1 cellular context compared by ENCODE assay signal in the genomic region with DNA sequence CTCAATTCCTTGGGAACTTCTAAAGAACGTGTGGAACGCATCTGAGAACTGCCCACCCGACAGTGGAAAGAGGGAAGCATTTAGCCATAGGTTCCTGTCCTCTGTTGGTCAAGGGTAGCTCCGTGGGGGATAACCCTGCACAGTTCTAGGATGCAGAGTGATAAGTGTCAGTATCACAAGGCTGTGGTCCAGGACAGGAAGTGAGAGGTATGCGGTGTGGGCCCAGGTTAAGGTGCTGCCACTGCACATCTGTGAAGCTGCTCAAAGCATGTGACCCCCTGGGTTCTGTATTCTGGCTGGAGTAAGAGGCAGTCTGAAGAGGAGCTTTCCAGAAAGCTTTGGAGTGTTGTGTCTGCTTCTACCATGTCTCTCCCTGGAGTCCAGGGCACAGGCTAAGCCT.
TF ChIP-seq lines count a peak whose summit lies in the region.

No MANE protein-coding gene starts in this region.

TF ChIP-seq in HepG2, 621 proteins besides CTCF, POLR2A, EP300 and RAD21 (continued from another document):
- TF ChIP-seq, protein P1, sequence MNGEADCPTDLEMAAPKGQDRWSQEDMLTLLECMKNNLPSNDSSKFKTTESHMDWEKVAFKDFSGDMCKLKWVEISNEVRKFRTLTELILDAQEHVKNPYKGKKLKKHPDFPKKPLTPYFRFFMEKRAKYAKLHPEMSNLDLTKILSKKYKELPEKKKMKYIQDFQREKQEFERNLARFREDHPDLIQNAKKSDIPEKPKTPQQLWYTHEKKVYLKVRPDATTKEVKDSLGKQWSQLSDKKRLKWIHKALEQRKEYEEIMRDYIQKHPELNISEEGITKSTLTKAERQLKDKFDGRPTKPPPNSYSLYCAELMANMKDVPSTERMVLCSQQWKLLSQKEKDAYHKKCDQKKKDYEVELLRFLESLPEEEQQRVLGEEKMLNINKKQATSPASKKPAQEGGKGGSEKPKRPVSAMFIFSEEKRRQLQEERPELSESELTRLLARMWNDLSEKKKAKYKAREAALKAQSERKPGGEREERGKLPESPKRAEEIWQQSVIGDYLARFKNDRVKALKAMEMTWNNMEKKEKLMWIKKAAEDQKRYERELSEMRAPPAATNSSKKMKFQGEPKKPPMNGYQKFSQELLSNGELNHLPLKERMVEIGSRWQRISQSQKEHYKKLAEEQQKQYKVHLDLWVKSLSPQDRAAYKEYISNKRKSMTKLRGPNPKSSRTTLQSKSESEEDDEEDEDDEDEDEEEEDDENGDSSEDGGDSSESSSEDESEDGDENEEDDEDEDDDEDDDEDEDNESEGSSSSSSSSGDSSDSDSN (CRISPR knock-in tag; IDR thresholded peaks at IDR 0.05) = no peak
- TF ChIP-seq, protein P2, sequence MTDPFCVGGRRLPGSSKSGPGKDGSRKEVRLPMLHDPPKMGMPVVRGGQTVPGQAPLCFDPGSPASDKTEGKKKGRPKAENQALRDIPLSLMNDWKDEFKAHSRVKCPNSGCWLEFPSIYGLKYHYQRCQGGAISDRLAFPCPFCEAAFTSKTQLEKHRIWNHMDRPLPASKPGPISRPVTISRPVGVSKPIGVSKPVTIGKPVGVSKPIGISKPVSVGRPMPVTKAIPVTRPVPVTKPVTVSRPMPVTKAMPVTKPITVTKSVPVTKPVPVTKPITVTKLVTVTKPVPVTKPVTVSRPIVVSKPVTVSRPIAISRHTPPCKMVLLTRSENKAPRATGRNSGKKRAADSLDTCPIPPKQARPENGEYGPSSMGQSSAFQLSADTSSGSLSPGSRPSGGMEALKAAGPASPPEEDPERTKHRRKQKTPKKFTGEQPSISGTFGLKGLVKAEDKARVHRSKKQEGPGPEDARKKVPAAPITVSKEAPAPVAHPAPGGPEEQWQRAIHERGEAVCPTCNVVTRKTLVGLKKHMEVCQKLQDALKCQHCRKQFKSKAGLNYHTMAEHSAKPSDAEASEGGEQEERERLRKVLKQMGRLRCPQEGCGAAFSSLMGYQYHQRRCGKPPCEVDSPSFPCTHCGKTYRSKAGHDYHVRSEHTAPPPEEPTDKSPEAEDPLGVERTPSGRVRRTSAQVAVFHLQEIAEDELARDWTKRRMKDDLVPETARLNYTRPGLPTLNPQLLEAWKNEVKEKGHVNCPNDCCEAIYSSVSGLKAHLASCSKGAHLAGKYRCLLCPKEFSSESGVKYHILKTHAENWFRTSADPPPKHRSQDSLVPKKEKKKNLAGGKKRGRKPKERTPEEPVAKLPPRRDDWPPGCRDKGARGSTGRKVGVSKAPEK (CRISPR knock-in tag; IDR thresholded peaks at IDR 0.05; ENCODE audit: borderline replicate concordance) = no peak
- TF ChIP-seq FIP1L1 (IDR thresholded peaks at IDR 0.05; ENCODE audit: borderline replicate concordance, insufficient read depth, low read depth, low read length) (no peak), TCF12 (IDR thresholded peaks at IDR 0.05) (no peak), TCF12 (CRISPR knock-in tag; IDR thresholded peaks at IDR 0.05) (no peak), AGO2 (optimal IDR thresholded peaks at IDR 0.05; ENCODE audit: low read depth, low read length) (no peak)
- TF ChIP-seq, protein P3, sequence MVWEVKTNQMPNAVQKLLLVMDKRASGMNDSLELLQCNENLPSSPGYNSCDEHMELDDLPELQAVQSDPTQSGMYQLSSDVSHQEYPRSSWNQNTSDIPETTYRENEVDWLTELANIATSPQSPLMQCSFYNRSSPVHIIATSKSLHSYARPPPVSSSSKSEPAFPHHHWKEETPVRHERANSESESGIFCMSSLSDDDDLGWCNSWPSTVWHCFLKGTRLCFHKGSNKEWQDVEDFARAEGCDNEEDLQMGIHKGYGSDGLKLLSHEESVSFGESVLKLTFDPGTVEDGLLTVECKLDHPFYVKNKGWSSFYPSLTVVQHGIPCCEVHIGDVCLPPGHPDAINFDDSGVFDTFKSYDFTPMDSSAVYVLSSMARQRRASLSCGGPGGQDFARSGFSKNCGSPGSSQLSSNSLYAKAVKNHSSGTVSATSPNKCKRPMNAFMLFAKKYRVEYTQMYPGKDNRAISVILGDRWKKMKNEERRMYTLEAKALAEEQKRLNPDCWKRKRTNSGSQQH (CRISPR knock-in tag; IDR thresholded peaks at IDR 0.05; ENCODE audit: low read depth) = no peak
